In genomic region chr4:1640110-1640509, GRCh38 we compare ENCODE assay signal across 26 cellular contexts. TPM values are rescaled to one million over a fixed set of nuclear protein-coding genes. Genes with fewer than 3 reads are reported as not detected.
"Had no signal": no experiment of that assay in that cellular context is flagged by ENCODE, and none has a peak within 500 bp of the region (broad histone marks: within the 10 kb centered on the region; RNA-seq: fewer than 3 reads in every experiment).

No MANE protein-coding gene starts in this region.

- FAIRE-seq: colon, pancreas, urothelium cell line had no signal

- H3K27ac Mint-ChIP-seq: naive thymus-derived CD8-positive, alpha-beta T cell; stimulated activated naive B cell treated with anti-CD40 and anti-IgM and Interleukin-4, amounts not matched to agents 10 μg/mL and 1 μg/mL and 100 μg/mL, for 72 hours; stimulated activated naive CD8-positive, alpha-beta T cell treated with anti-CD3 and anti-CD28 coated beads, Interleukin-15, Interleukin-2, amounts not matched to agents 100 ng/mL and 50 ng/mL, for 24 hours had no signal

- H3K36me3 ChIP-seq: gastrocnemius medialis, heart left ventricle, lower lobe of right lung, neutrophil, pancreas, thoracic aorta, tibial nerve, upper lobe of left lung had no signal

- H3K79me2 ChIP-seq: hepatocyte had no signal

- H3K4me2 ChIP-seq: hepatocyte had no signal

- H3K4me1 Mint-ChIP-seq: naive thymus-derived CD8-positive, alpha-beta T cell; stimulated activated naive B cell treated with anti-CD40 and anti-IgM and Interleukin-4, amounts not matched to agents 10 μg/mL and 1 μg/mL and 100 μg/mL, for 72 hours had no signal

- H3K9me3 Mint-ChIP-seq: naive thymus-derived CD8-positive, alpha-beta T cell; stimulated activated naive B cell treated with anti-CD40 and anti-IgM and Interleukin-4, amounts not matched to agents 10 μg/mL and 1 μg/mL and 100 μg/mL, for 72 hours; stimulated activated naive CD8-positive, alpha-beta T cell treated with anti-CD3 and anti-CD28 coated beads, Interleukin-15, Interleukin-2, amounts not matched to agents 100 ng/mL and 50 ng/mL, for 24 hours had no signal

- H3K27me3 Mint-ChIP-seq: stimulated activated naive B cell treated with anti-CD40 and anti-IgM and Interleukin-4, amounts not matched to agents 10 μg/mL and 1 μg/mL and 100 μg/mL, for 72 hours; stimulated activated naive CD8-positive, alpha-beta T cell treated with anti-CD3 and anti-CD28 coated beads, Interleukin-15, Interleukin-2, amounts not matched to agents 100 ng/mL and 50 ng/mL, for 24 hours had no signal

- H3K27ac ChIP-seq: epithelial cell of prostate, gastrocnemius medialis, heart left ventricle, hepatocyte, lower lobe of right lung, neutrophil, pancreas, skin epidermis, thoracic aorta, tibial nerve, upper lobe of left lung had no signal

- H2AFZ ChIP-seq: hepatocyte had no signal

- H3K27me3 ChIP-seq: dorsolateral prefrontal cortex, gastrocnemius medialis, heart left ventricle, hepatocyte, neutrophil, pancreas, tibial nerve, upper lobe of left lung had no signal

- H3K36me3 Mint-ChIP-seq: naive thymus-derived CD8-positive, alpha-beta T cell; stimulated activated naive B cell treated with anti-CD40 and anti-IgM and Interleukin-4, amounts not matched to agents 10 μg/mL and 1 μg/mL and 100 μg/mL, for 72 hours had no signal

- H3K4me3 ChIP-seq: dorsolateral prefrontal cortex, gastrocnemius medialis, heart left ventricle, hepatocyte, lower lobe of right lung, pancreas, skin epidermis, thoracic aorta, tibial nerve, upper lobe of left lung had no signal

- H3K4me3 Mint-ChIP-seq: naive thymus-derived CD8-positive, alpha-beta T cell; stimulated activated naive B cell treated with anti-CD40 and anti-IgM and Interleukin-4, amounts not matched to agents 10 μg/mL and 1 μg/mL and 100 μg/mL, for 72 hours; stimulated activated naive CD8-positive, alpha-beta T cell treated with anti-CD3 and anti-CD28 coated beads, Interleukin-15, Interleukin-2, amounts not matched to agents 100 ng/mL and 50 ng/mL, for 24 hours had no signal

- H3K9me3 ChIP-seq: gastrocnemius medialis, lower lobe of right lung, neutrophil, pancreas, thoracic aorta, upper lobe of left lung had no signal

- H3K4me1 ChIP-seq: gastrocnemius medialis, lower lobe of right lung, pancreas, upper lobe of left lung had no signal

- DNase-seq: dorsolateral prefrontal cortex; effector CD4-positive, alpha-beta T cell; foreskin fibroblast; gastrocnemius medialis; kidney glomerular epithelial cell; left colon; left ventricle myocardium superior; lower lobe of right lung; stimulated activated CD4-positive, alpha-beta T cell treated with anti-CD3 and anti-CD28 coated beads, Interleukin-15, amount 100 ng/mL, for 24 hours; stimulated activated CD4-positive, alpha-beta T cell treated with anti-CD3 and anti-CD28 coated beads, Interleukin-2, amount 100 ng/mL, for 48 hours; stimulated activated naive B cell treated with anti-CD40 and anti-IgM and Interleukin-4, amounts not matched to agents 10 μg/mL and 1 μg/mL and 100 μg/mL, for 72 hours had no signal

- ATAC-seq: esophagus mucosa; gastrocnemius medialis; heart left ventricle; left colon; left ventricle myocardium superior; lower lobe of right lung; naive thymus-derived CD8-positive, alpha-beta T cell; pancreas; stimulated activated naive B cell treated with anti-CD40 and anti-IgM and Interleukin-4, amounts not matched to agents 10 μg/mL and 1 μg/mL and 100 μg/mL, for 72 hours had no signal

RNA-seq across cellular contexts. Expression of gene FAM53A, which starts 44.0 kb away (rescaled TPM):
- polyA plus RNA-seq: neural cell had no signal
